In the genomic region with DNA sequence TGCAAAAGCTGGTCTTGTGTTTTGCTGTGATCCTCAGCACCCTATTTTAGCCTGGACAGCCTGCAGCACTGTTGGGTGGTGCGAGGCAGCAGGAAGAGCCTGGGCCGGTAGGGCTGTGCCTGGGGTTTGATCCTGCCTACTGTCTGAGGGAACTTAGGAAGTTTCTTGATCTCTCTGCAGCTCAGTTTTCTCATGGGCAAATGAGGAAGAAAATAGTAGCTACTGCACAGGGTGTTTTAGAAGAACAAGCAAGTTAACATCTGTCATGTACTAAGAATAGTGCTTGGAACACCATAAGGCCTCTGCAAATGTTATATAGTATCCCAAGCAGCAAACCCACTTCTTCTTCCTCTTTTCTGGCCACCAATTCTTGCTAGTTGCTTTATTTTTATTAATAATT, we compare ENCODE assay signal across 19 cellular contexts. TPM values are rescaled to one million over a fixed set of nuclear protein-coding genes. Genes with fewer than 3 reads are reported as not detected.
A peak's percentile ranks its signal among the peaks of the same experiment; 100 is the strongest.
DNase-seq lines count a peak whose midpoint lies in the region; ATAC-seq and TF ChIP-seq lines count a peak whose summit lies in the region.
"Had no signal": no experiment of that assay in that cellular context is flagged by ENCODE, and none has a peak within 500 bp of the region (broad histone marks: within the 10 kb centered on the region; RNA-seq: fewer than 3 reads in every experiment).

No MANE protein-coding gene starts in this region.

- no peaks in the 10 kb centered on the region for H3K79me2 ChIP-seq in neural progenitor cell (ENCODE audit: low read depth)

- DNase-seq in DMS 273 (lab: John Stamatoyannopoulos, UW; ENCODE audit: unreplicated experiment) (peak; percentile 68), NOMO-1 (lab: John Stamatoyannopoulos, UW; ENCODE audit: unreplicated experiment in 2 of 2) (peak; percentile 71 to 89), neural progenitor cell (ENCODE audit: low spot score) (no peak), RKO (ENCODE audit: low spot score) (no peak), sigmoid colon (no peak)
- DNase-seq: activated naive CD4-positive, alpha-beta T cell treated with anti-CD3 and anti-CD28 coated beads, Interleukin-2, amount 10 ng/mL, durations not matched to agents 7 days and 5 days; effector memory CD4-positive, alpha-beta T cell; NCI-H1436; NCI-H524 treated with DMSO at 0.1 percent for 48 hours; SHP77; trophoblast cell had no signal

- no peak for ATAC-seq in activated CD4-positive, CD25-positive, alpha-beta regulatory T cell treated with anti-CD3 and anti-CD28 coated beads, Interleukin-2, amount 50 U/mL, for 24 hours
- no peak for ATAC-seq in HG03025 (IDR thresholded peaks at IDR 0.05; ENCODE audit: low FRiP score, unreplicated experiment)

- no peak overlapping the region for H3K27ac Mint-ChIP-seq in dendritic cell treated with granulocyte-macrophage colony-stimulating factor and Interleukin-4, amounts not matched to agents 40 ng/mL and 50 ng/mL, for 4 days
- H3K27ac Mint-ChIP-seq in neural progenitor cell: no peak overlapping the region
- H3K27ac Mint-ChIP-seq: activated naive CD4-positive, alpha-beta T cell treated with anti-CD3 and anti-CD28 coated beads, Interleukin-2, amount 10 ng/mL, durations not matched to agents 7 days and 5 days had no signal

- no peak for TF ChIP-seq POLR2A in sigmoid colon (IDR thresholded peaks at IDR 0.05)

- H3K4me3 ChIP-seq in neural progenitor cell: no peak overlapping the region
- H3K4me3 ChIP-seq in sigmoid colon: no peak overlapping the region
- H3K4me3 ChIP-seq: prostate gland had no signal

- no peaks in the 10 kb centered on the region for H3K36me3 ChIP-seq in neural progenitor cell
- H3K36me3 ChIP-seq in sigmoid colon: no peaks in the 10 kb centered on the region
- H3K36me3 ChIP-seq: brain microvascular endothelial cell, prostate gland had no signal

- H4K20me1 ChIP-seq in neural progenitor cell (ENCODE audit: low read depth): no peaks in the 10 kb centered on the region

- H3K4me3 Mint-ChIP-seq in dendritic cell treated with granulocyte-macrophage colony-stimulating factor and Interleukin-4, amounts not matched to agents 40 ng/mL and 50 ng/mL, for 4 days: peak overlapping the region; percentile 4
- no peak overlapping the region for H3K4me3 Mint-ChIP-seq in neural progenitor cell
- H3K4me3 Mint-ChIP-seq: activated naive CD4-positive, alpha-beta T cell treated with anti-CD3 and anti-CD28 coated beads, Interleukin-2, amount 10 ng/mL, durations not matched to agents 7 days and 5 days had no signal

- no peaks in the 10 kb centered on the region for H3K4me1 ChIP-seq in neural progenitor cell
- no peaks in the 10 kb centered on the region for H3K4me1 ChIP-seq in sigmoid colon
- H3K4me1 ChIP-seq: prostate gland had no signal

- no peak overlapping the region for H3K9ac ChIP-seq in neural progenitor cell

- no peaks in the 10 kb centered on the region for H3K9me3 Mint-ChIP-seq in dendritic cell treated with granulocyte-macrophage colony-stimulating factor and Interleukin-4, amounts not matched to agents 40 ng/mL and 50 ng/mL, for 4 days
- peaks cover 6% of the 10 kb centered on the region for H3K9me3 Mint-ChIP-seq in neural progenitor cell
- H3K9me3 Mint-ChIP-seq: activated naive CD4-positive, alpha-beta T cell treated with anti-CD3 and anti-CD28 coated beads, Interleukin-2, amount 10 ng/mL, durations not matched to agents 7 days and 5 days had no signal

- H3K27ac ChIP-seq in neural progenitor cell: no peak overlapping the region
- H3K27ac ChIP-seq in sigmoid colon: peak overlapping the region in 1 of 4 donors; percentile 13
- H3K27ac ChIP-seq: brain microvascular endothelial cell, prostate gland had no signal

- H3K36me3 Mint-ChIP-seq in dendritic cell treated with granulocyte-macrophage colony-stimulating factor and Interleukin-4, amounts not matched to agents 40 ng/mL and 50 ng/mL, for 4 days (ENCODE audit: low read depth): no peaks in the 10 kb centered on the region
- H3K36me3 Mint-ChIP-seq in neural progenitor cell: peaks cover 2% of the 10 kb centered on the region
- H3K36me3 Mint-ChIP-seq: activated naive CD4-positive, alpha-beta T cell treated with anti-CD3 and anti-CD28 coated beads, Interleukin-2, amount 10 ng/mL, durations not matched to agents 7 days and 5 days had no signal

- TF ChIP-seq CTCF in neural progenitor cell (IDR thresholded peaks at IDR 0.05) (no peak), sigmoid colon (IDR thresholded peaks at IDR 0.05) (no peak)

- H3K9me3 ChIP-seq in neural progenitor cell (ENCODE audit: low read depth) (no peaks in the 10 kb centered on the region), sigmoid colon (no peaks in the 10 kb centered on the region)
- H3K9me3 ChIP-seq: prostate gland had no signal

- peaks cover 16% of the 10 kb centered on the region for H3K4me1 Mint-ChIP-seq in dendritic cell treated with granulocyte-macrophage colony-stimulating factor and Interleukin-4, amounts not matched to agents 40 ng/mL and 50 ng/mL, for 4 days (ENCODE audit: low read depth)
- peaks cover 20% of the 10 kb centered on the region for H3K4me1 Mint-ChIP-seq in neural progenitor cell
- H3K4me1 Mint-ChIP-seq: activated naive CD4-positive, alpha-beta T cell treated with anti-CD3 and anti-CD28 coated beads, Interleukin-2, amount 10 ng/mL, durations not matched to agents 7 days and 5 days had no signal

- 47 to 51% methylated on average over 2 of the region's 2 CpGs for WGBS in sigmoid colon, 2 donors

- no peak overlapping the region for H3K4me2 ChIP-seq in neural progenitor cell

- peak overlapping the region; percentile 71 for H2AFZ ChIP-seq in neural progenitor cell (replicated peaks)

- H3F3A ChIP-seq in neural progenitor cell (ENCODE audit: low read depth): no peaks in the 10 kb centered on the region

- no peaks in the 10 kb centered on the region for H3K27me3 Mint-ChIP-seq in dendritic cell treated with granulocyte-macrophage colony-stimulating factor and Interleukin-4, amounts not matched to agents 40 ng/mL and 50 ng/mL, for 4 days
- H3K27me3 Mint-ChIP-seq in neural progenitor cell (ENCODE audit: insufficient read depth, low read depth): peaks cover 2% of the 10 kb centered on the region
- H3K27me3 Mint-ChIP-seq: activated naive CD4-positive, alpha-beta T cell treated with anti-CD3 and anti-CD28 coated beads, Interleukin-2, amount 10 ng/mL, durations not matched to agents 7 days and 5 days had no signal

- H3K27me3 ChIP-seq in neural progenitor cell: no peaks in the 10 kb centered on the region
- no peaks in the 10 kb centered on the region for H3K27me3 ChIP-seq in sigmoid colon
- H3K27me3 ChIP-seq: brain microvascular endothelial cell had no signal

- no peak for TF ChIP-seq EP300 in sigmoid colon (IDR thresholded peaks at IDR 0.05)

- intact Hi-C loops in dendritic cell treated with granulocyte-macrophage colony-stimulating factor and Interleukin-4, amounts not matched to agents 40 ng/mL and 50 ng/mL, for 4 days (cut with micrococcal nuclease): no loop called here
- intact Hi-C loops in sigmoid colon (cut with DNase I): no loop called here

RNA-seq across cellular contexts. Expression of gene AGR2, which starts 12.0 kb away (rescaled TPM):
- total RNA-seq in neural progenitor cell (ENCODE audit: low replicate concordance): not detected in 2 replicates
- total RNA-seq in sigmoid colon: not detected
- polyA plus RNA-seq in sigmoid colon: 1,000 to 10,000 TPM in 1 of 3 donors, 100 to 1,000 TPM in 2; 345 to 1,393 (median 370) TPM
- total RNA-seq: Daoy, fibroblast of villous mesenchyme had no signal
- polyA plus RNA-seq: BJ had no signal

Comparison
In these comparisons a context has a peak if more than half of its experiments do, and no peak if none do; other contexts are left out.
1. DNase-seq: peak in DMS 273 (single experiment) and NOMO-1 (2 of 2); none in neural progenitor cell (single experiment), RKO (single experiment) and sigmoid colon (single experiment).